ENCODE assay signal across 19 cellular contexts in the genomic region with DNA sequence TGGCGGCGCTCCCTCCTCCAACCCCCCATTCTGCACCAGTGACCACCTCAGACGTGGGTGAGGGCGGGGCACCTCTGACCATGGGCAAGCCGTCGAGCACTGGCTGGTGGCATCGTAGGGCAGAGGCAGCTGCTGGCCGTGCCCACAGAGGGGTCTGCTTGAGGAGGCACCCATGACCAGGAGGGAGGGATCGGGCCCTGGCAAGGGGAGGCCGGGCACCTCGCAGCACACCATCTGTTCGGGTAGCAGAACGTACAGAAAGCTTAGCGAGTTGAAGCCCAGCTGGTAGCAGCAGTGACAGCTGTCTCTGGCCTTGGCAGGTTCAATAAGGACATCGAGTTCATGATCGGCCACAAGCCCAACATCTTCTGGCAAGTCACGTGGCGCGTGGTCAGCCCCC. TPM values are rescaled to one million over a fixed set of nuclear protein-coding genes. Genes with fewer than 3 reads are reported as not detected.
DNase-seq lines count a peak whose midpoint lies in the region; FAIRE-seq and TF ChIP-seq lines count a peak whose summit lies in the region.
"Had no signal": no experiment of that assay in that cellular context is flagged by ENCODE, and none has a peak within 500 bp of the region (broad histone marks: within the 10 kb centered on the region; RNA-seq: fewer than 3 reads in every experiment).

No MANE protein-coding gene starts in this region.

- H3K4me3 Mint-ChIP-seq in activated CD4-positive, alpha-beta T cell treated with anti-CD3 and anti-CD28 coated beads, Interleukin-2, amount 10 ng/mL, durations not matched to agents 24 days and 14 days: no peak overlapping the region
- H3K4me3 Mint-ChIP-seq: CD14-positive monocyte; CD8-positive, alpha-beta memory T cell; H9 had no signal

- no peak overlapping the region for H4K91ac ChIP-seq in H1 (replicated peaks; ENCODE audit: insufficient read length, low read length)

- no peak overlapping the region for H3K4me3 ChIP-seq in H1 (ENCODE audit: extremely low read depth in 1 of 4, insufficient read depth in 2 of 4, low read depth in 3 of 4, low read length in 4 of 4)
- H3K4me3 ChIP-seq: GM23248 had no signal

- no peak overlapping the region for H3K4ac ChIP-seq in H1 (replicated peaks; ENCODE audit: insufficient read length, low read depth, low read length)

- no peak overlapping the region for H3K14ac ChIP-seq in H1 (ENCODE audit: insufficient read length)

- H3K27ac ChIP-seq in H1 (ENCODE audit: low read depth, low read length): no peak overlapping the region
- H3K27ac ChIP-seq: 22Rv1, GM23248 had no signal

- no peaks in the 10 kb centered on the region for H3K79me2 ChIP-seq in H1 (ENCODE audit: control insufficient read depth in 1 of 2, insufficient read depth in 2 of 2, low read length in 2 of 2)

- no peaks in the 10 kb centered on the region for H3K4me1 Mint-ChIP-seq in activated CD4-positive, alpha-beta T cell treated with anti-CD3 and anti-CD28 coated beads, Interleukin-2, amount 10 ng/mL, durations not matched to agents 24 days and 14 days
- H3K4me1 Mint-ChIP-seq: CD14-positive monocyte; CD8-positive, alpha-beta memory T cell had no signal

- H3K9me3 Mint-ChIP-seq in activated CD4-positive, alpha-beta T cell treated with anti-CD3 and anti-CD28 coated beads, Interleukin-2, amount 10 ng/mL, durations not matched to agents 24 days and 14 days: no peaks in the 10 kb centered on the region
- H3K9me3 Mint-ChIP-seq: CD8-positive, alpha-beta memory T cell had no signal

- H3K4me1 ChIP-seq in H1 (replicated peaks in 1 of 4; ENCODE audit: control insufficient read depth in 3 of 4, insufficient read depth in 4 of 4, low read length in 3 of 4): peaks cover 0 to 2% (median 0%) of the 10 kb centered on the region in 4 experiments; a peak in 2 of 7 replicates
- H3K4me1 ChIP-seq: Caco-2 had no signal

- H3K27me3 ChIP-seq in H1 (replicated peaks in 1 of 4; ENCODE audit: control insufficient read depth in 3 of 4, extremely low read depth in 1 of 4, insufficient read depth in 3 of 4, low read length in 3 of 4): no peaks in the 10 kb centered on the region; a peak in 1 of 7 replicates

- no peak overlapping the region for H2BK20ac ChIP-seq in H1 (ENCODE audit: low read length)

- no peak for TF ChIP-seq RAD21 in H1 (IDR thresholded peaks at IDR 0.05 in 1 of 2, conservative IDR thresholded peaks at IDR 0.05 in 1 of 2; ENCODE audit: low read depth in 2 of 2, low read length in 2 of 2)

- H3K9ac ChIP-seq in H1 (replicated peaks in 1 of 4; ENCODE audit: extremely low read depth in 1 of 4, low read depth in 3 of 4, low read length in 3 of 4): no peak overlapping the region
- H3K9ac ChIP-seq: GM23248 had no signal

- H4K5ac ChIP-seq in H1 (ENCODE audit: insufficient read length, low read depth, low read length): no peak overlapping the region

- DNase-seq in NCI-H82 (lab: John Stamatoyannopoulos, UW) (peak; percentile 23), NCI-H82 treated with DMSO at 0.1 percent for 48 hours (lab: John Stamatoyannopoulos, UW; ENCODE audit: unreplicated experiment) (no peak), NCI-H524 (lab: John Stamatoyannopoulos, UW) (peak; percentile 83 to 92), H1 (ENCODE audit: low read depth in 1 of 2, low spot score in 2 of 2) (no peak), GOT3 (lab: John Stamatoyannopoulos, UW) (no peak), cerebellum (ENCODE audit: low spot score) (no peak), pons (ENCODE audit: low spot score) (no peak)
- no peak for DNase-seq in activated CD4-positive, alpha-beta T cell treated with anti-CD3 and anti-CD28 coated beads, Interleukin-2, amount 10 ng/mL, durations not matched to agents 24 days and 14 days
- DNase-seq: Caco-2; CD8-positive, alpha-beta memory T cell; GM23248; H9 had no signal

- H3K23me2 ChIP-seq in H1 (ENCODE audit: low read depth, low read length): peaks cover 6% of the 10 kb centered on the region; the same call in 1 of the 2 replicates

- no peak overlapping the region for H2AFZ ChIP-seq in H1 (ENCODE audit: low read length)
- H2AFZ ChIP-seq: GM23248 had no signal

- H3K4me2 ChIP-seq in H1 (ENCODE audit: insufficient read depth in 1 of 2, low read depth in 2 of 2, low read length in 2 of 2): no peak overlapping the region

- no peak overlapping the region for H4K8ac ChIP-seq in H1 (ENCODE audit: extremely low read depth, insufficient read depth, low read length)

- 0 out of 2 replicates have a peak overlapping the region, but pooled peaks have one; percentile 5 for H2BK15ac ChIP-seq in H1 (ENCODE audit: low read length)

- H3K27me3 Mint-ChIP-seq in activated CD4-positive, alpha-beta T cell treated with anti-CD3 and anti-CD28 coated beads, Interleukin-2, amount 10 ng/mL, durations not matched to agents 24 days and 14 days: no peaks in the 10 kb centered on the region

- intact Hi-C loops in activated CD4-positive, alpha-beta T cell treated with anti-CD3 and anti-CD28 coated beads, Interleukin-2, amount 10 ng/mL, durations not matched to agents 24 days and 14 days (cut with micrococcal nuclease): no loop called here

- no peak for FAIRE-seq in H1 (lab: Jason Lieb, UNC)
- FAIRE-seq: HepG2 had no signal

- POLR2A ChIA-PET in H1 (lab: Charles Lee; ENCODE audit: partially characterized antibody): no interaction called here

- H2BK12ac ChIP-seq in H1 (ENCODE audit: low read depth, low read length): no peak overlapping the region

- no peaks in the 10 kb centered on the region for H3K36me3 Mint-ChIP-seq in activated CD4-positive, alpha-beta T cell treated with anti-CD3 and anti-CD28 coated beads, Interleukin-2, amount 10 ng/mL, durations not matched to agents 24 days and 14 days (ENCODE audit: low read depth)
- H3K36me3 Mint-ChIP-seq: CD14-positive monocyte; CD8-positive, alpha-beta memory T cell had no signal

- peaks cover 0 to 3% of the 10 kb centered on the region in 2 experiments for H4K20me1 ChIP-seq in H1 (replicated peaks in 1 of 2; ENCODE audit: control insufficient read depth in 1 of 2, insufficient read depth in 2 of 2, low read length in 2 of 2)

- H3K18ac ChIP-seq in H1 (ENCODE audit: extremely low read depth, low read length): no peak overlapping the region

- TF ChIP-seq EP300 in H1 (IDR thresholded peaks at IDR 0.05; ENCODE audit: borderline replicate concordance in 1 of 2, low read depth in 2 of 2, low read length in 2 of 2): no peak

- TF ChIP-seq POLR2A in H1 (IDR thresholded peaks at IDR 0.05; ENCODE audit: control extremely low read depth in 1 of 2, low read depth in 2 of 2, low read length in 2 of 2): no peak

- H3K23ac ChIP-seq in H1 (ENCODE audit: insufficient read length): no peak overlapping the region

- no peak overlapping the region for H3K56ac ChIP-seq in H1 (replicated peaks; ENCODE audit: insufficient read length, low read depth, low read length)

- CTCF ChIA-PET in H1 (lab: Charles Lee; ENCODE audit: partially characterized antibody): interaction anchor here (0.7 to 1.3 kb wide), 3 partner anchors 8 to 47 kb away, joined by 3 to 4 read pairs (median 3); no protein-coding TSS in a partner anchor

- no peak overlapping the region for H2AK5ac ChIP-seq in H1 (ENCODE audit: low read depth, low read length)

- 92% methylated on average over 16 of the region's 19 CpGs; no CpG with 5 or more reads in 1 of the 2 experiments for WGBS in H1 (ENCODE audit: extremely low coverage in 1 of 2, insufficient coverage in 1 of 2, insufficient read length in 1 of 2, insufficient replicate concordance in 2 of 2, low coverage in 1 of 2, low lambda C conversion rate in 2 of 2, missing lambda C conversion rate in 1 of 2), 2 experiments

- no peak for TF ChIP-seq CTCF in H1 (IDR thresholded peaks at IDR 0.05; ENCODE audit: control extremely low read depth in 1 of 3, insufficient read depth in 1 of 3, low read depth in 1 of 3, low read length in 3 of 3)

- no peak overlapping the region for H2BK5ac ChIP-seq in H1 (ENCODE audit: low read depth, low read length)

- no peaks in the 10 kb centered on the region for H3K79me1 ChIP-seq in H1 (ENCODE audit: low read depth, low read length)

- H2BK120ac ChIP-seq in H1 (replicated peaks; ENCODE audit: low read depth, low read length): no peak overlapping the region

- no peak overlapping the region for H3K27ac Mint-ChIP-seq in activated CD4-positive, alpha-beta T cell treated with anti-CD3 and anti-CD28 coated beads, Interleukin-2, amount 10 ng/mL, durations not matched to agents 24 days and 14 days
- H3K27ac Mint-ChIP-seq: CD14-positive monocyte, H9 had no signal

- H3K36me3 ChIP-seq in H1 (ENCODE audit: control insufficient read depth in 2 of 4, insufficient read depth in 4 of 4, low read length in 3 of 4): no peaks in the 10 kb centered on the region

- H3K9me3 ChIP-seq in H1 (ENCODE audit: insufficient read depth in 2 of 2, low read depth in 1 of 2, low read length in 1 of 2): peaks cover 0 to 4% of the 10 kb centered on the region in 2 experiments; a peak in 1 of 4 replicates
- H3K9me3 ChIP-seq: Caco-2 had no signal

TF ChIP-seq in H1, 55 proteins besides CTCF, POLR2A, EP300 and RAD21 (continues in another document):
- no peak for TF ChIP-seq SP1 (IDR thresholded peaks at IDR 0.05; ENCODE audit: low read depth, low read length)
- no peak for TF ChIP-seq POU5F1 (IDR thresholded peaks at IDR 0.05; ENCODE audit: low read depth, low read length)

RNA-seq across cellular contexts. Expression of a gene that starts 4.3 kb away (rescaled TPM):
- total RNA-seq in H1 (2021; fragmentation: NEBNext Ultra II Directional; extraction: Animal tissue kit (Norgen Biotek cat#: 25700)): not detected in 2 replicates
- 0.03 TPM in 1 of 2 replicates, not detected in the other for polyA plus RNA-seq in H1 (2011; rRNA removed)
- polyA plus RNA-seq in H1 (2011; cell fraction: cytosol; rRNA removed): not detected
- not detected for polyA plus RNA-seq in H1 (2011; cell fraction: nucleus; rRNA removed)
- not detected in 4 replicates for polyA plus RNA-seq in H1 (2012, experiment 1 of 2)
- polyA plus RNA-seq in H1 (2012, experiment 2 of 2): not detected
- not detected for polyA plus RNA-seq in H1 (2013, experiment 1 of 2)
- not detected for polyA plus RNA-seq in H1 (2013, experiment 2 of 2)
- not detected in 2 replicates for polyA minus RNA-seq in H1 (2011; rRNA and poly(A)+ RNA removed)
- polyA minus RNA-seq in H1 (2011; cell fraction: cytosol; rRNA and poly(A)+ RNA removed): not detected
- not detected for polyA minus RNA-seq in H1 (2011; cell fraction: nucleus; rRNA and poly(A)+ RNA removed)
- not detected in 2 replicates for total RNA-seq in activated CD4-positive, alpha-beta T cell treated with anti-CD3 and anti-CD28 coated beads, Interleukin-2, amount 10 ng/mL, durations not matched to agents 24 days and 14 days
- not detected for total RNA-seq in cerebellum
- total RNA-seq: A673; Caco-2; CD8-positive, alpha-beta memory T cell; Daoy; GM23248; H9; HepG2; HT1080 had no signal
- polyA plus RNA-seq: BJ; CD14-positive monocyte; CD8-positive, alpha-beta memory T cell; GM23248; HepG2 had no signal

RNA-seq across cellular contexts. Expression of a gene that starts 19.4 kb away (rescaled TPM):
- not detected in 2 replicates for total RNA-seq in H1 (2021; fragmentation: NEBNext Ultra II Directional; extraction: Animal tissue kit (Norgen Biotek cat#: 25700))
- polyA plus RNA-seq in H1 (2011; rRNA removed): 0.02 and 0.03 TPM in 2 replicates
- 0.03 TPM for polyA plus RNA-seq in H1 (2011; cell fraction: cytosol; rRNA removed)
- polyA plus RNA-seq in H1 (2011; cell fraction: nucleus; rRNA removed): 0.06 TPM
- 0.05 TPM in 1 of 4 replicates, not detected in the others for polyA plus RNA-seq in H1 (2012, experiment 1 of 2)
- polyA plus RNA-seq in H1 (2012, experiment 2 of 2): 0.03 TPM
- not detected for polyA plus RNA-seq in H1 (2013, experiment 1 of 2)
- 0.02 TPM for polyA plus RNA-seq in H1 (2013, experiment 2 of 2)
- 0.22 TPM in 1 of 2 replicates, not detected in the other for polyA minus RNA-seq in H1 (2011; rRNA and poly(A)+ RNA removed)
- polyA minus RNA-seq in H1 (2011; cell fraction: cytosol; rRNA and poly(A)+ RNA removed): not detected
- not detected for polyA minus RNA-seq in H1 (2011; cell fraction: nucleus; rRNA and poly(A)+ RNA removed)
- total RNA-seq in activated CD4-positive, alpha-beta T cell treated with anti-CD3 and anti-CD28 coated beads, Interleukin-2, amount 10 ng/mL, durations not matched to agents 24 days and 14 days: not detected in 2 replicates
- 0.09 TPM for total RNA-seq in cerebellum
- total RNA-seq: A673; CD8-positive, alpha-beta memory T cell; Daoy; GM23248; H9; HT1080 had no signal
- polyA plus RNA-seq: BJ; CD14-positive monocyte; CD8-positive, alpha-beta memory T cell; GM23248; HepG2 had no signal

Comparison
In these comparisons a context has a peak if more than half of its experiments do, and no peak if none do; other contexts are left out.
1. DNase-seq: peak in NCI-H82 (single experiment) and NCI-H524 (2 of 2); none in NCI-H82 treated with DMSO at 0.1 percent for 48 hours (single experiment), H1 (0 of 2), activated CD4-positive, alpha-beta T cell treated with anti-CD3 and anti-CD28 coated beads, Interleukin-2, amount 10 ng/mL, durations not matched to agents 24 days and 14 days (single experiment), GOT3 (single experiment), cerebellum (single experiment) and pons (single experiment).